Comparison of ENCODE assay signal across 16 cellular contexts in the genomic region with DNA sequence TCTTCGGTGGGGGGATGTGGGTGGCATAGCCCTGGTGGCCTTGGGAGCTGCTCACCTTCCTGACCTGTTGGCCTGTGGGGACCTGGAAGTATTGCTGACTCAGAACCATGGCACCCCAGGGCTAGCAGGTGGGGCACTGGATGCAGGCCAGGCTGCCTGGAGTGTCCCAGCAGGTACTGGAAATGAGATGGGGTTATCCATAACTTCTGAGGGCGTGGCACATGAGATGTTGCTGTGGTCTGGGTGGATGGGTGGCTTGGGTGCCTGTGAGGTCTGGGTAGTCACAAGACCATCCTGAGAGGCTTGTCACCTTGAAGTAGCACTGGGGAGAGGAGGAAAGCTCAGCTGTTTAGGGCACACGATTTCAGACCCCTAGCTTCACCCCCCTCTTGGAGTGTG. TPM values are rescaled to one million over a fixed set of nuclear protein-coding genes. Genes with fewer than 3 reads are reported as not detected.
A peak's percentile ranks its signal among the peaks of the same experiment; 100 is the strongest.
DNase-seq lines count a peak whose midpoint lies in the region; ATAC-seq and TF ChIP-seq lines count a peak whose summit lies in the region.
"Had no signal": no experiment of that assay in that cellular context is flagged by ENCODE, and none has a peak within 500 bp of the region (broad histone marks: within the 10 kb centered on the region; RNA-seq: fewer than 3 reads in every experiment).

No MANE protein-coding gene starts in this region.

- ATAC-seq in activated naive CD8-positive, alpha-beta T cell treated with anti-CD3 and anti-CD28 coated beads, Interleukin-2, amount 50 U/mL, for 24 hours, result no peak
- ATAC-seq in WTC11 (no peak), left lobe of liver (peak; percentile 5), upper lobe of left lung (ENCODE audit: low FRiP score in 2 of 2) (peak in 1 of 2 donors; percentile 59)

- 92 to 100% methylated on average over 1 to 2 of the region's 3 CpGs for WGBS in upper lobe of left lung, 2 donors

- POLR2A ChIA-PET in WTC11 (lab: Charles Lee), result interaction anchor here (1.5 to 1.8 kb wide), 2 partner anchors 12 to 32 kb away, joined by 4 to 6 read pairs; partner anchors contain the start of gene ZNF497

- no peaks in the 10 kb centered on the region for H3K9me3 ChIP-seq in upper lobe of left lung
- H3K9me3 ChIP-seq: right lobe of liver, tibial nerve had no signal

- no peaks in the 10 kb centered on the region for H3K9me3 Mint-ChIP-seq in activated naive CD8-positive, alpha-beta T cell treated with anti-CD3 and anti-CD28 coated beads, Interleukin-2, amount 50 U/mL, for 24 hours
- no peaks in the 10 kb centered on the region for H3K9me3 Mint-ChIP-seq in activated naive CD8-positive, alpha-beta T cell treated with anti-CD3 and anti-CD28 coated beads for 36 hours
- H3K9me3 Mint-ChIP-seq in WTC11, result no peaks in the 10 kb centered on the region

- peak overlapping the region; percentile 39 for H3K27ac Mint-ChIP-seq in activated naive CD8-positive, alpha-beta T cell treated with anti-CD3 and anti-CD28 coated beads, Interleukin-2, amount 50 U/mL, for 24 hours
- H3K27ac Mint-ChIP-seq in activated naive CD8-positive, alpha-beta T cell treated with anti-CD3 and anti-CD28 coated beads for 36 hours, result no peak overlapping the region
- H3K27ac Mint-ChIP-seq in WTC11, result peak overlapping the region; percentile 63; the same call in 1 of the 2 replicates

- peaks cover 50% of the 10 kb centered on the region for H3K36me3 Mint-ChIP-seq in activated naive CD8-positive, alpha-beta T cell treated with anti-CD3 and anti-CD28 coated beads, Interleukin-2, amount 50 U/mL, for 24 hours (ENCODE audit: low read depth)
- peaks cover 35% of the 10 kb centered on the region for H3K36me3 Mint-ChIP-seq in activated naive CD8-positive, alpha-beta T cell treated with anti-CD3 and anti-CD28 coated beads for 36 hours
- peaks cover 40% of the 10 kb centered on the region for H3K36me3 Mint-ChIP-seq in WTC11

- DNase-seq in activated naive CD8-positive, alpha-beta T cell treated with anti-CD3 and anti-CD28 coated beads, Interleukin-2, amount 50 U/mL, for 24 hours, result no peak
- DNase-seq in activated naive CD8-positive, alpha-beta T cell treated with anti-CD3 and anti-CD28 coated beads for 36 hours, result no peak
- DNase-seq in WTC11 (ENCODE audit: low spot score), result no peak
- DNase-seq in left lobe of liver (ENCODE audit: low spot score), result no peak
- peak; percentile 50 to 65 for DNase-seq in upper lobe of left lung
- no peak for DNase-seq in activated gamma-delta T cell treated with Interleukin-2 at 50 U/mL for 16 hours
- no peak for DNase-seq in effector CD4-positive, alpha-beta T cell
- no peak for DNase-seq in activated gamma-delta T cell (lab: John Stamatoyannopoulos, UW)
- DNase-seq: activated naive CD4-positive, alpha-beta T cell treated with Interleukin-2 at 50 U/mL for 16 hours; brain microvascular endothelial cell; GM23248; NCI-H1105; NCI-H2227 treated with DMSO at 0.1 percent for 48 hours; right lobe of liver had no signal

- no peak overlapping the region for H3K4me3 ChIP-seq in upper lobe of left lung
- H3K4me3 ChIP-seq: GM23248, right lobe of liver, SK-N-MC, tibial nerve had no signal

- peak overlapping the region in 1 of 4 donors; percentile 36 for H3K27ac ChIP-seq in upper lobe of left lung
- H3K27ac ChIP-seq: brain microvascular endothelial cell, GM23248, right lobe of liver, SK-N-MC, tibial nerve had no signal

- TF ChIP-seq CTCF in WTC11 (IDR thresholded peaks at IDR 0.05), result no peak
- TF ChIP-seq CTCF in upper lobe of left lung (IDR thresholded peaks at IDR 0.05), result no peak

- peaks cover 12 to 51% (median 39%) of the 10 kb centered on the region in 4 donors for H3K36me3 ChIP-seq in upper lobe of left lung

- CTCF ChIA-PET in WTC11 (lab: Charles Lee), result interaction anchor here (1.1 to 1.7 kb wide), 3 partner anchors 13 to 125 kb away, joined by 5 read pairs; partner anchors contain the start of gene ZBTB45

- peaks cover 0 to 9% (median 4%) of the 10 kb centered on the region in 4 donors for H3K27me3 ChIP-seq in upper lobe of left lung
- H3K27me3 ChIP-seq: brain microvascular endothelial cell, right lobe of liver had no signal

- no peak for TF ChIP-seq EP300 in upper lobe of left lung (IDR thresholded peaks at IDR 0.05)

- no peak overlapping the region for H3K4me3 Mint-ChIP-seq in activated naive CD8-positive, alpha-beta T cell treated with anti-CD3 and anti-CD28 coated beads, Interleukin-2, amount 50 U/mL, for 24 hours
- H3K4me3 Mint-ChIP-seq in activated naive CD8-positive, alpha-beta T cell treated with anti-CD3 and anti-CD28 coated beads for 36 hours, result no peak overlapping the region
- H3K4me3 Mint-ChIP-seq in WTC11, result peak overlapping the region; percentile 27; the same call in 1 of the 2 replicates

- H3K4me1 ChIP-seq in upper lobe of left lung, result peaks cover 3 to 35% (median 10%) of the 10 kb centered on the region in 4 donors
- H3K4me1 ChIP-seq: right lobe of liver had no signal

- TF ChIP-seq POLR2A in upper lobe of left lung (IDR thresholded peaks at IDR 0.05), result no peak

- H3K27me3 Mint-ChIP-seq in activated naive CD8-positive, alpha-beta T cell treated with anti-CD3 and anti-CD28 coated beads, Interleukin-2, amount 50 U/mL, for 24 hours, result peaks cover 9% of the 10 kb centered on the region
- peaks cover 23% of the 10 kb centered on the region for H3K27me3 Mint-ChIP-seq in activated naive CD8-positive, alpha-beta T cell treated with anti-CD3 and anti-CD28 coated beads for 36 hours
- H3K27me3 Mint-ChIP-seq in WTC11 (ENCODE audit: low read depth), result peaks cover 31% of the 10 kb centered on the region

- peaks cover 34% of the 10 kb centered on the region for H3K4me1 Mint-ChIP-seq in activated naive CD8-positive, alpha-beta T cell treated with anti-CD3 and anti-CD28 coated beads, Interleukin-2, amount 50 U/mL, for 24 hours
- peaks cover 29% of the 10 kb centered on the region for H3K4me1 Mint-ChIP-seq in activated naive CD8-positive, alpha-beta T cell treated with anti-CD3 and anti-CD28 coated beads for 36 hours
- peaks cover 7% of the 10 kb centered on the region; the same call in 1 of the 2 replicates for H3K4me1 Mint-ChIP-seq in WTC11

TF ChIP-seq in WTC11, 78 proteins besides CTCF, POLR2A, EP300 and RAD21 (continues in another document):
- TF ChIP-seq NFE2L1 (CRISPR knock-in tag; IDR thresholded peaks at IDR 0.05), result no peak
- no peak for TF ChIP-seq JAZF1 (CRISPR knock-in tag; IDR thresholded peaks at IDR 0.05)
- no peak for TF ChIP-seq MYBL2 (CRISPR knock-in tag; IDR thresholded peaks at IDR 0.05)
- TF ChIP-seq, protein P1, sequence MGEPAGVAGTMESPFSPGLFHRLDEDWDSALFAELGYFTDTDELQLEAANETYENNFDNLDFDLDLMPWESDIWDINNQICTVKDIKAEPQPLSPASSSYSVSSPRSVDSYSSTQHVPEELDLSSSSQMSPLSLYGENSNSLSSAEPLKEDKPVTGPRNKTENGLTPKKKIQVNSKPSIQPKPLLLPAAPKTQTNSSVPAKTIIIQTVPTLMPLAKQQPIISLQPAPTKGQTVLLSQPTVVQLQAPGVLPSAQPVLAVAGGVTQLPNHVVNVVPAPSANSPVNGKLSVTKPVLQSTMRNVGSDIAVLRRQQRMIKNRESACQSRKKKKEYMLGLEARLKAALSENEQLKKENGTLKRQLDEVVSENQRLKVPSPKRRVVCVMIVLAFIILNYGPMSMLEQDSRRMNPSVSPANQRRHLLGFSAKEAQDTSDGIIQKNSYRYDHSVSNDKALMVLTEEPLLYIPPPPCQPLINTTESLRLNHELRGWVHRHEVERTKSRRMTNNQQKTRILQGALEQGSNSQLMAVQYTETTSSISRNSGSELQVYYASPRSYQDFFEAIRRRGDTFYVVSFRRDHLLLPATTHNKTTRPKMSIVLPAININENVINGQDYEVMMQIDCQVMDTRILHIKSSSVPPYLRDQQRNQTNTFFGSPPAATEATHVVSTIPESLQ (CRISPR knock-in tag; IDR thresholded peaks at IDR 0.05), result no peak
- no peak for TF ChIP-seq ZNF512 (CRISPR knock-in tag; IDR thresholded peaks at IDR 0.05; ENCODE audit: borderline replicate concordance)

RNA-seq across cellular contexts. Expression of gene RNF225, which starts 0.6 kb away (rescaled TPM):
- 1 to 10 TPM in 1 of 2 experiments, under 1 TPM in 1; 0.82 to 1.6 TPM for total RNA-seq in activated naive CD8-positive, alpha-beta T cell treated with anti-CD3 and anti-CD28 coated beads for 36 hours
- total RNA-seq in WTC11 (2021) (1.1 to 1.8 TPM (median 1.5 TPM) in 3 replicates), left lobe of liver (not detected), upper lobe of left lung (1 to 10 TPM in 2 of 6 donors, under 1 TPM in 1, not detected in 3; 0.27 to 5.2 (median 2.0) TPM)
- total RNA-seq: GM23248, right lobe of liver, tibial nerve had no signal

RNA-seq across cellular contexts. Expression of gene RPS5, which starts 7.8 kb away (rescaled TPM):
- 1,000 to 10,000 TPM; 1,717 to 1,777 TPM for total RNA-seq in activated naive CD8-positive, alpha-beta T cell treated with anti-CD3 and anti-CD28 coated beads for 36 hours
- total RNA-seq in WTC11 (2021) (1,498 to 1,502 TPM (median 1,501 TPM) in 3 replicates), left lobe of liver (311 TPM), upper lobe of left lung (1,000 to 10,000 TPM in 1 of 6 donors, 100 to 1,000 TPM in 5; 291 to 1,408 (median 829) TPM)

RNA-seq across cellular contexts. Expression of gene ZNF584, which starts 13.6 kb away (rescaled TPM):
- total RNA-seq in activated naive CD8-positive, alpha-beta T cell treated with anti-CD3 and anti-CD28 coated beads for 36 hours, result 10 to 100 TPM; 15.1 to 17.2 TPM
- total RNA-seq in WTC11 (2021) (6.6 to 6.8 TPM (median 6.8 TPM) in 3 replicates), left lobe of liver (5.8 TPM), upper lobe of left lung (10 to 100 TPM in 4 of 6 donors, 1 to 10 TPM in 2; 7.4 to 31.0 (median 13.1) TPM)

RNA-seq across cellular contexts. Expression of gene ZNF837, which starts 14.0 kb away (rescaled TPM):
- total RNA-seq in activated naive CD8-positive, alpha-beta T cell treated with anti-CD3 and anti-CD28 coated beads for 36 hours, result 1 to 10 TPM; 2.0 to 2.1 TPM
- total RNA-seq in WTC11 (2021), result 3.4 to 4.9 TPM (median 4.6 TPM) in 3 replicates
- 2.9 TPM for total RNA-seq in left lobe of liver
- 1 to 10 TPM; 1.8 to 9.4 (median 3.7) TPM for total RNA-seq in upper lobe of left lung

RNA-seq across cellular contexts. Expression of gene ZNF497, which starts 32.3 kb away (rescaled TPM):
- 1 to 10 TPM; 1.5 to 1.7 TPM for total RNA-seq in activated naive CD8-positive, alpha-beta T cell treated with anti-CD3 and anti-CD28 coated beads for 36 hours
- total RNA-seq in WTC11 (2021) (1.7 to 2.1 TPM (median 2.0 TPM) in 3 replicates), left lobe of liver (2.4 TPM), upper lobe of left lung (10 to 100 TPM in 1 of 6 donors, 1 to 10 TPM in 5; 1.5 to 15.7 (median 4.0) TPM)

Comparison
In these comparisons a context has a peak if more than half of its experiments do, and no peak if none do; other contexts are left out.
1. DNase-seq: peak in upper lobe of left lung (2 of 2); none in activated naive CD8-positive, alpha-beta T cell treated with anti-CD3 and anti-CD28 coated beads, Interleukin-2, amount 50 U/mL, for 24 hours (single experiment), activated naive CD8-positive, alpha-beta T cell treated with anti-CD3 and anti-CD28 coated beads for 36 hours (single experiment), WTC11 (single experiment), left lobe of liver (single experiment), activated gamma-delta T cell treated with Interleukin-2 at 50 U/mL for 16 hours (single experiment), effector CD4-positive, alpha-beta T cell (single experiment) and activated gamma-delta T cell (single experiment).